13 cellular contexts compared by ENCODE assay signal in genomic region chr22:39355080-39355479, GRCh38. TPM values are rescaled to one million over a fixed set of nuclear protein-coding genes. Genes with fewer than 3 reads are reported as not detected.
A peak's percentile ranks its signal among the peaks of the same experiment; 100 is the strongest.
DNase-seq lines count a peak whose midpoint lies in the region; ATAC-seq and TF ChIP-seq lines count a peak whose summit lies in the region.
"Had no signal": no experiment of that assay in that cellular context is flagged by ENCODE, and none has a peak within 500 bp of the region (broad histone marks: within the 10 kb centered on the region; RNA-seq: fewer than 3 reads in every experiment).

No MANE protein-coding gene starts in this region.

- H3K36me3 ChIP-seq in H7 (replicated peaks; ENCODE audit: control insufficient read depth, insufficient read depth, low read length) (no peaks in the 10 kb centered on the region), neuronal stem cell (replicated peaks in 1 of 2; ENCODE audit: control insufficient read depth in 2 of 2, insufficient read depth in 2 of 2, low read length in 2 of 2) (peaks cover 6 to 11% of the 10 kb centered on the region in 2 donors), adrenal gland (replicated peaks in 1 of 2) (no peaks in the 10 kb centered on the region)

- H3K27ac ChIP-seq in neuronal stem cell (replicated peaks; ENCODE audit: low read length) = no peak overlapping the region
- no peak overlapping the region for H3K27ac ChIP-seq in adrenal gland
- H3K27ac ChIP-seq: A549 had no signal

- H3K4ac ChIP-seq in neuronal stem cell (ENCODE audit: low read length) = no peak overlapping the region

- H3K4me1 ChIP-seq in neuronal stem cell (ENCODE audit: control insufficient read depth in 2 of 2, insufficient read depth in 1 of 2, low read depth in 1 of 2, low read length in 2 of 2) = peaks cover 8 to 18% of the 10 kb centered on the region in 2 donors
- no peaks in the 10 kb centered on the region for H3K4me1 ChIP-seq in adrenal gland (replicated peaks in 1 of 2)
- H3K4me1 ChIP-seq: Caco-2 had no signal

- intact Hi-C loops in adrenal gland (cut with DNase I) = no loop called here

- H3K4me2 ChIP-seq in neuronal stem cell (ENCODE audit: insufficient read depth, low read length, poor library complexity, severe bottlenecking) = no peak overlapping the region
- H3K4me2 ChIP-seq: A549 had no signal

- no peak overlapping the region for H2AK5ac ChIP-seq in neuronal stem cell (ENCODE audit: low read depth, low read length)

- H3K79me1 ChIP-seq in neuronal stem cell (ENCODE audit: low read depth, low read length) = peaks cover 10% of the 10 kb centered on the region

- no peak for TF ChIP-seq POLR2A in adrenal gland (IDR thresholded peaks at IDR 0.05)

- H3K23ac ChIP-seq in neuronal stem cell (ENCODE audit: low read depth, low read length, poor library complexity) = no peak overlapping the region

- H4K8ac ChIP-seq in neuronal stem cell (ENCODE audit: low read depth, low read length) = no peak overlapping the region

- DNase-seq in H7 (peak; percentile 19), cerebellar cortex (ENCODE audit: low spot score) (peak; percentile 37), neuronal stem cell (ENCODE audit: low spot score) (no peak), NCI-H146 (lab: John Stamatoyannopoulos, UW) (no peak), adrenal gland (no peak)
- DNase-seq: BE2C, Caco-2, DMS53, GOT3 had no signal

- H3K9ac ChIP-seq in neuronal stem cell (ENCODE audit: low read depth, low read length, poor library complexity) = no peak overlapping the region

- H3K4me3 ChIP-seq in H7 (ENCODE audit: insufficient read depth, low read depth, low read length) = no peak overlapping the region
- no peak overlapping the region for H3K4me3 ChIP-seq in neuronal stem cell (ENCODE audit: low read length in 2 of 2)
- H3K4me3 ChIP-seq in adrenal gland = no peak overlapping the region
- H3K4me3 ChIP-seq: A549, K562 had no signal

- H3K14ac ChIP-seq in neuronal stem cell (ENCODE audit: low read length) = no peak overlapping the region

- no peak overlapping the region for H2BK120ac ChIP-seq in neuronal stem cell (ENCODE audit: low read depth, low read length)

- no peaks in the 10 kb centered on the region for H3K27me3 ChIP-seq in H7 (ENCODE audit: control insufficient read depth, insufficient read depth, low read length)
- H3K27me3 ChIP-seq in neuronal stem cell (ENCODE audit: control insufficient read depth in 3 of 3, insufficient read depth in 3 of 3, low read depth in 1 of 3, low read length in 3 of 3) = no peaks in the 10 kb centered on the region
- no peaks in the 10 kb centered on the region for H3K27me3 ChIP-seq in adrenal gland
- H3K27me3 ChIP-seq: BE2C had no signal

- no peak overlapping the region for H2BK15ac ChIP-seq in neuronal stem cell (ENCODE audit: low read length)

- TF ChIP-seq CTCF in adrenal gland (IDR thresholded peaks at IDR 0.05) = no peak

- no peak overlapping the region for H2BK12ac ChIP-seq in neuronal stem cell (ENCODE audit: low read length)

- no peak overlapping the region for H2AFZ ChIP-seq in neuronal stem cell (ENCODE audit: low read length)

- H3K18ac ChIP-seq in neuronal stem cell (ENCODE audit: low read length) = peak overlapping the region; percentile 7

- no peak overlapping the region for H2BK5ac ChIP-seq in neuronal stem cell (ENCODE audit: low read length)

- no CpG with 5 or more reads among the region's 12 CpGs for WGBS in neuronal stem cell (ENCODE audit: extremely low coverage in 2 of 2, insufficient read length in 2 of 2, insufficient replicate concordance in 1 of 2), 2 donors
- WGBS in adrenal gland, 4 donors = 88 to 94% (median 91%) methylated on average over 12 of the region's 12 CpGs

- no peak overlapping the region for H4K91ac ChIP-seq in neuronal stem cell (ENCODE audit: low read depth, low read length, poor library complexity)

- H3K9me3 ChIP-seq in neuronal stem cell (replicated peaks in 1 of 2; ENCODE audit: control insufficient read depth in 2 of 2, insufficient read depth in 1 of 2, low read depth in 1 of 2, low read length in 2 of 2) = peaks cover 0 to 4% of the 10 kb centered on the region in 2 donors
- H3K9me3 ChIP-seq in adrenal gland (replicated peaks in 1 of 3) = no peaks in the 10 kb centered on the region
- H3K9me3 ChIP-seq: A549, BE2C, Caco-2 had no signal

- ATAC-seq in GM21529 (IDR thresholded peaks at IDR 0.05; ENCODE audit: unreplicated experiment) = no peak
- ATAC-seq: A549, HCT116, K562 had no signal

RNA-seq across cellular contexts. Expression of gene SYNGR1, which starts 5.3 kb away (rescaled TPM):
- 24.4 and 37.9 TPM in 2 replicates for total RNA-seq in H7 (2014; rRNA removed; shearing (Covaris generic))
- polyA plus RNA-seq in neuronal stem cell (2013, experiment 1 of 2) = 27.7 TPM
- polyA plus RNA-seq in neuronal stem cell (2013, experiment 2 of 2) = 26.2 TPM
- 10 to 100 TPM in 7 of 8 donors, 1 to 10 TPM in 1; 9.3 to 80.0 (median 35.8) TPM for total RNA-seq in adrenal gland
- 10 to 100 TPM in 2 of 3 donors, 1 to 10 TPM in 1; 8.5 to 26.4 (median 18.6) TPM for polyA plus RNA-seq in adrenal gland

RNA-seq across cellular contexts. Expression of gene RPL3, which starts 35.7 kb away (rescaled TPM):
- 3,029 and 3,176 TPM in 2 replicates for total RNA-seq in H7 (2014; rRNA removed; shearing (Covaris generic))
- 3,109 TPM for polyA plus RNA-seq in neuronal stem cell (2013, experiment 1 of 2)
- polyA plus RNA-seq in neuronal stem cell (2013, experiment 2 of 2) = 3,051 TPM
- total RNA-seq in adrenal gland = 1,000 to 10,000 TPM; 1,374 to 2,518 (median 1,954) TPM
- polyA plus RNA-seq in adrenal gland = 1,000 to 10,000 TPM; 1,433 to 2,713 (median 2,271) TPM

RNA-seq across cellular contexts. Expression of gene TAB1, which starts 44.5 kb away (rescaled TPM):
- total RNA-seq in H7 (2014; rRNA removed; shearing (Covaris generic)) = 27.1 and 33.4 TPM in 2 replicates
- 25.7 TPM for polyA plus RNA-seq in neuronal stem cell (2013, experiment 1 of 2)
- polyA plus RNA-seq in neuronal stem cell (2013, experiment 2 of 2) = 24.2 TPM
- 10 to 100 TPM; 16.7 to 38.0 (median 24.9) TPM for total RNA-seq in adrenal gland
- polyA plus RNA-seq in adrenal gland = 10 to 100 TPM in 2 of 3 donors, 1 to 10 TPM in 1; 9.3 to 31.4 (median 20.6) TPM

Comparison
In these comparisons a context has a peak if more than half of its experiments do, and no peak if none do; other contexts are left out.
1. DNase-seq: peak in H7 (single experiment) and cerebellar cortex (single experiment); none in neuronal stem cell (single experiment), NCI-H146 (single experiment) and adrenal gland (0 of 7).